ENCODE assay signal across 17 cellular contexts in genomic region chr6:70375166-70375565, GRCh38. TPM values are rescaled to one million over a fixed set of nuclear protein-coding genes. Genes with fewer than 3 reads are reported as not detected.
DNase-seq lines count a peak whose midpoint lies in the region; ATAC-seq, FAIRE-seq and TF ChIP-seq lines count a peak whose summit lies in the region.
"Had no signal": no experiment of that assay in that cellular context is flagged by ENCODE, and none has a peak within 500 bp of the region (broad histone marks: within the 10 kb centered on the region; RNA-seq: fewer than 3 reads in every experiment).

No MANE protein-coding gene starts in this region.

- FAIRE-seq in H54 (lab: Jason Lieb, UNC) = peak; percentile 88
- FAIRE-seq: GM12892 had no signal

- no peak for TF ChIP-seq CTCF in fibroblast of mammary gland (conservative IDR thresholded peaks at IDR 0.05; ENCODE audit: control insufficient read depth, insufficient read depth, low read depth, low read length)

- DNase-seq in H54 (ENCODE audit: insufficient read length, low spot score) (no peak), RPMI7951 (ENCODE audit: low read depth) (peak; percentile 28), fibroblast of mammary gland (ENCODE audit: low read depth) (peak; percentile 60), renal cortical epithelial cell (ENCODE audit: low read depth) (peak; percentile 73), NCI-H2196 treated with DMSO at 0.1 percent for 48 hours (lab: John Stamatoyannopoulos, UW; ENCODE audit: unreplicated experiment) (no peak)
- DNase-seq: activated CD4-positive, alpha-beta T cell treated with anti-CD3 and anti-CD28 coated beads, Interleukin-2, amount 50 U/mL, for 1 hour; activated naive CD8-positive, alpha-beta T cell treated with anti-CD3 and anti-CD28 coated beads, Interleukin-2, amount 10 ng/mL, durations not matched to agents 7 days and 5 days; activated T-cell treated with anti-CD3 and anti-CD28 coated beads, Interleukin-2, amount 50 U/mL, for 4 hours; CD4-positive, alpha-beta T cell; head of caudate nucleus; NCI-H774; SHP77; stimulated activated naive CD8-positive, alpha-beta T cell treated with anti-CD3 and anti-CD28 coated beads, Interleukin-15, amount 100 ng/mL, for 72 hours had no signal

- no peak for ATAC-seq in GM19023 (IDR thresholded peaks at IDR 0.05; ENCODE audit: unreplicated experiment)
- no peak for ATAC-seq in GM21381 (IDR thresholded peaks at IDR 0.05; ENCODE audit: unreplicated experiment)
- ATAC-seq: activated T-cell treated with anti-CD3 and anti-CD28 coated beads, Interleukin-2, amount 50 U/mL, for 4 hours; stimulated activated naive CD8-positive, alpha-beta T cell treated with anti-CD3 and anti-CD28 coated beads, Interleukin-15, amount 100 ng/mL, for 72 hours had no signal

- TF ChIP-seq POLR2A in H54 (IDR thresholded peaks at IDR 0.05; ENCODE audit: low read depth, low read length) = no peak

- no peak overlapping the region for H3K4me3 ChIP-seq in fibroblast of mammary gland (ENCODE audit: control insufficient read depth, low read depth, low read length)
- H3K4me3 ChIP-seq: vagina had no signal

RNA-seq across cellular contexts. Expression of gene FAM135A, which starts 38.1 kb away (rescaled TPM):
- 6.8 and 10.3 TPM in 2 replicates for total RNA-seq in RPMI7951 (2014; rRNA removed; shearing (Covaris generic))
- total RNA-seq in renal cortical epithelial cell = 29.2 and 52.6 TPM in 2 replicates

Comparison
In these comparisons a context has a peak if more than half of its experiments do, and no peak if none do; other contexts are left out.
1. DNase-seq: peak in RPMI7951 (single experiment), fibroblast of mammary gland (single experiment) and renal cortical epithelial cell (single experiment); none in H54 (single experiment) and NCI-H2196 treated with DMSO at 0.1 percent for 48 hours (single experiment).